In genomic region chr20:50468378-50468798, GRCh38 we compare ENCODE assay signal across 17 cellular contexts. TPM values are rescaled to one million over a fixed set of nuclear protein-coding genes. Genes with fewer than 3 reads are reported as not detected.
DNase-seq lines count a peak whose midpoint lies in the region; ATAC-seq, FAIRE-seq and TF ChIP-seq lines count a peak whose summit lies in the region.
"Had no signal": no experiment of that assay in that cellular context is flagged by ENCODE, and none has a peak within 500 bp of the region (broad histone marks: within the 10 kb centered on the region; RNA-seq: fewer than 3 reads in every experiment).

No MANE protein-coding gene starts in this region.

- H3K79me2 ChIP-seq in DOHH2 (ENCODE audit: control insufficient read depth, low read length) (no peaks in the 10 kb centered on the region), astrocyte (ENCODE audit: insufficient read depth, low read length) (no peaks in the 10 kb centered on the region)

- H3K4me3 ChIP-seq in DOHH2 (ENCODE audit: low read length) = no peak overlapping the region
- no peak overlapping the region for H3K4me3 ChIP-seq in IMR-90 (ENCODE audit: insufficient read depth, low read depth, low read length)
- H3K4me3 ChIP-seq in astrocyte (ENCODE audit: insufficient read depth, low read depth, low read length) = no peak overlapping the region
- H3K4me3 ChIP-seq: A549, SK-N-MC had no signal

- CTCF ChIA-PET in IMR-90 (lab: Yijun Ruan, JAX) = interaction anchor here (1.0 kb wide), 1 partner anchor 102 kb away, joined by 3 read pairs; no protein-coding TSS in a partner anchor

- 83% methylated on average over 2 of the region's 2 CpGs; no CpG with 5 or more reads in 1 of the 2 experiments for WGBS in IMR-90 (ENCODE audit: extremely low coverage in 2 of 2, insufficient read length in 1 of 2), 2 experiments

- H4K5ac ChIP-seq in IMR-90 (ENCODE audit: low read depth, low read length) = no peak overlapping the region

- H3K4me1 Mint-ChIP-seq in astrocyte (ENCODE audit: low read depth, unreplicated experiment) (no peaks in the 10 kb centered on the region), nephron (peaks cover 27% of the 10 kb centered on the region)

- BruUV-seq in IMR-90 (replicated peaks; lab: Mats Ljungman, UMichigan) = no TSS peak

- H3K27ac Mint-ChIP-seq in astrocyte (ENCODE audit: unreplicated experiment) (no peak overlapping the region), nephron (peak overlapping the region in 2 of 3 experiments; percentile 61 to 82)

- no peak overlapping the region for H2BK120ac ChIP-seq in IMR-90 (ENCODE audit: low read depth, low read length)

- ATAC-seq in IMR-90 (ENCODE audit: low read depth) (no peak), HG03175 (IDR thresholded peaks at IDR 0.05; ENCODE audit: unreplicated experiment) (no peak)

- H4K20me1 ChIP-seq in DOHH2 (ENCODE audit: control insufficient read depth, insufficient read depth, low read depth, low read length) (no peaks in the 10 kb centered on the region), IMR-90 (ENCODE audit: insufficient read depth, low read length) (no peaks in the 10 kb centered on the region), astrocyte (ENCODE audit: insufficient read depth, low read length) (no peaks in the 10 kb centered on the region)

- H2BK5ac ChIP-seq in IMR-90 (ENCODE audit: low read depth, low read length, poor library complexity, severe bottlenecking) = no peak overlapping the region

- H3K27me3 Mint-ChIP-seq in astrocyte (ENCODE audit: low read depth, unreplicated experiment) (peaks cover 7% of the 10 kb centered on the region), nephron (ENCODE audit: low read depth) (peaks cover 15% of the 10 kb centered on the region)

- H3K4me3 Mint-ChIP-seq in astrocyte (ENCODE audit: unreplicated experiment) (no peak overlapping the region), nephron (no peak overlapping the region)
- H3K4me3 Mint-ChIP-seq: CD4-positive, CD25-positive, alpha-beta regulatory T cell had no signal

- peak overlapping the region; percentile 29; the same call in 1 of the 2 replicates for H2AK5ac ChIP-seq in IMR-90 (ENCODE audit: low read depth, low read length)

- H3K79me1 ChIP-seq in IMR-90 (ENCODE audit: low read depth in 1 of 2, low read length in 2 of 2) = peaks cover 0 to 4% of the 10 kb centered on the region in 2 experiments; a peak in 1 of 4 replicates

- H4K8ac ChIP-seq in IMR-90 (ENCODE audit: low read depth in 2 of 2, low read length in 2 of 2) = 0 out of 4 replicates have a peak overlapping the region, but pooled peaks of 1 of the 2 experiments have one; percentile 6

- H4K91ac ChIP-seq in IMR-90 (ENCODE audit: insufficient read depth, low read depth, low read length) = no peak overlapping the region

- DNase-seq in IMR-90 (no peak), astrocyte (ENCODE audit: low read depth) (no peak), amniotic stem cell (lab: John Stamatoyannopoulos, UW) (no peak)
- DNase-seq in stimulated activated naive CD4-positive, alpha-beta T cell (lab: John Stamatoyannopoulos, UW) = no peak
- DNase-seq: DMS79, GOT3, NCI-H1092, NCI-H1436 treated with DMSO at 0.1 percent for 48 hours, NCI-H2029 had no signal

- no peak overlapping the region for H2AK9ac ChIP-seq in IMR-90 (replicated peaks; ENCODE audit: low read depth, low read length, poor library complexity)

- TF ChIP-seq CTCF in DOHH2 (IDR thresholded peaks at IDR 0.05; ENCODE audit: low read depth, low read length, poor library complexity, severe bottlenecking) = no peak
- TF ChIP-seq CTCF in IMR-90 (conservative IDR thresholded peaks at IDR 0.05; ENCODE audit: low read depth, low read length) = no peak
- TF ChIP-seq CTCF in astrocyte (IDR thresholded peaks at IDR 0.05; ENCODE audit: insufficient read depth, low read depth, low read length) = no peak
- TF ChIP-seq CTCF in nephron (IDR thresholded peaks at IDR 0.05; ENCODE audit: unreplicated experiment in 3 of 3) = no peak

- POLR2A ChIA-PET in IMR-90 (lab: Charles Lee; ENCODE audit: unreplicated experiment) = no interaction called here

- no peaks in the 10 kb centered on the region for H3K9me3 Mint-ChIP-seq in astrocyte (ENCODE audit: unreplicated experiment)
- H3K9me3 Mint-ChIP-seq in nephron = no peaks in the 10 kb centered on the region
- H3K9me3 Mint-ChIP-seq: CD4-positive, CD25-positive, alpha-beta regulatory T cell had no signal

- H3K36me3 Mint-ChIP-seq in astrocyte (ENCODE audit: low read depth, unreplicated experiment) = no peaks in the 10 kb centered on the region
- no peaks in the 10 kb centered on the region for H3K36me3 Mint-ChIP-seq in nephron (ENCODE audit: low read depth)
- H3K36me3 Mint-ChIP-seq: CD4-positive, CD25-positive, alpha-beta regulatory T cell had no signal

- H3K9me2 ChIP-seq in DOHH2 (replicated peaks; ENCODE audit: control insufficient read depth, low read length) = no peaks in the 10 kb centered on the region

- H3K27ac ChIP-seq in DOHH2 (ENCODE audit: low read depth, low read length) (no peak overlapping the region), IMR-90 (ENCODE audit: insufficient read depth, low read length) (no peak overlapping the region), astrocyte (ENCODE audit: low read depth, low read length) (no peak overlapping the region)
- H3K27ac ChIP-seq: SK-N-MC had no signal

- H3K36me3 ChIP-seq in DOHH2 (ENCODE audit: control insufficient read depth, low read length) (no peaks in the 10 kb centered on the region), IMR-90 (ENCODE audit: control insufficient read depth, insufficient read depth, low read length) (no peaks in the 10 kb centered on the region), astrocyte (ENCODE audit: insufficient read depth, low read length) (no peaks in the 10 kb centered on the region)
- H3K36me3 ChIP-seq: BE2C had no signal

- H3K27me3 ChIP-seq in DOHH2 (ENCODE audit: control insufficient read depth, low read length) (peaks cover 10% of the 10 kb centered on the region), IMR-90 (ENCODE audit: control insufficient read depth, insufficient read depth, low read length) (no peaks in the 10 kb centered on the region), astrocyte (ENCODE audit: insufficient read depth, low read length) (no peaks in the 10 kb centered on the region)
- H3K27me3 ChIP-seq: BE2C had no signal

- no peaks in the 10 kb centered on the region for H3F3A ChIP-seq in DOHH2 (ENCODE audit: control insufficient read depth, insufficient read depth)

- no peak overlapping the region for H3K14ac ChIP-seq in IMR-90 (replicated peaks; ENCODE audit: low read depth, low read length)

- H3K4me2 ChIP-seq in DOHH2 (ENCODE audit: low read length) (peak overlapping the region; percentile 20; the same call in 1 of the 2 replicates), IMR-90 (ENCODE audit: low read depth, low read length) (no peak overlapping the region), astrocyte (ENCODE audit: low read length) (no peak overlapping the region)
- H3K4me2 ChIP-seq: A549 had no signal

- no peak for TF ChIP-seq POLR2A in IMR-90 (IDR thresholded peaks at IDR 0.05; ENCODE audit: low read depth, low read length)

- H3K18ac ChIP-seq in IMR-90 (ENCODE audit: low read depth, low read length) = no peak overlapping the region

- H3K4ac ChIP-seq in IMR-90 (ENCODE audit: low read depth, low read length) = no peak overlapping the region

- FAIRE-seq in astrocyte (lab: Jason Lieb, UNC) = no peak
- FAIRE-seq: A549, GM12892 had no signal

- H2AFZ ChIP-seq in IMR-90 (replicated peaks; ENCODE audit: low read length, poor library complexity) (peak overlapping the region; percentile 68), astrocyte (ENCODE audit: low read depth, low read length) (peak overlapping the region; percentile 32)

- H3K56ac ChIP-seq in IMR-90 (ENCODE audit: extremely low read depth, insufficient read depth, low read length) = no peak overlapping the region

- no peaks in the 10 kb centered on the region for H3K9me1 ChIP-seq in IMR-90 (ENCODE audit: insufficient read depth, low read length)

- H3K9ac ChIP-seq in IMR-90 (ENCODE audit: low read depth, low read length) = no peak overlapping the region
- no peak overlapping the region for H3K9ac ChIP-seq in astrocyte (ENCODE audit: low read length)

- dilution Hi-C loops in IMR-90 (cut with HindIII; ENCODE audit: low sequenced_read_pairs, unreplicated experiment) = no loop called here

- H2BK20ac ChIP-seq in IMR-90 (ENCODE audit: low read depth, low read length) = no peak overlapping the region

- H2BK15ac ChIP-seq in IMR-90 (ENCODE audit: low read depth, low read length) = no peak overlapping the region

- no peak overlapping the region for H3K23ac ChIP-seq in IMR-90 (ENCODE audit: low read depth, low read length)

- TF ChIP-seq RAD21 in IMR-90 (IDR thresholded peaks at IDR 0.05; ENCODE audit: low read length) = no peak

- H3K9me3 ChIP-seq in DOHH2 (ENCODE audit: control insufficient read depth, insufficient read depth, low read length) = no peaks in the 10 kb centered on the region
- no peaks in the 10 kb centered on the region for H3K9me3 ChIP-seq in IMR-90 (ENCODE audit: control insufficient read depth, insufficient read depth, low read length)
- H3K9me3 ChIP-seq in astrocyte (ENCODE audit: insufficient read depth, low read depth, low read length) = no peaks in the 10 kb centered on the region
- H3K9me3 ChIP-seq: A549, BE2C had no signal

- intact Hi-C loops in IMR-90 (cut with micrococcal nuclease) = loop anchor here (10.0 kb wide), 1 partner anchor 276 kb away; no protein-coding TSS in a partner anchor

- in situ Hi-C loops in IMR-90 (cut with MboI; ENCODE audit: low sequenced_read_pairs) = loop anchor here (10.0 kb wide), 1 partner anchor 276 kb away; no protein-coding TSS in a partner anchor

- H3K4me1 ChIP-seq in DOHH2 (ENCODE audit: control insufficient read depth, low read length) = peaks cover 8% of the 10 kb centered on the region
- peaks cover 7% of the 10 kb centered on the region for H3K4me1 ChIP-seq in IMR-90 (ENCODE audit: control insufficient read depth, insufficient read depth, low read length)
- no peaks in the 10 kb centered on the region for H3K4me1 ChIP-seq in astrocyte (ENCODE audit: insufficient read depth, low read length)

TF ChIP-seq in IMR-90, 13 proteins besides CTCF, POLR2A, EP300 and RAD21 (continues in another document):
- TF ChIP-seq SMC3 (IDR thresholded peaks at IDR 0.05; ENCODE audit: low read depth, low read length) (no peak), CHD1 (IDR thresholded peaks at IDR 0.05; ENCODE audit: low read depth, low read length) (no peak), BHLHE40 (IDR thresholded peaks at IDR 0.05; ENCODE audit: low read depth, low read length) (no peak), CEBPB (IDR thresholded peaks at IDR 0.05; ENCODE audit: low read depth, low read length) (no peak)

RNA-seq across cellular contexts. Expression of gene PTPN1, which starts 41.8 kb away (rescaled TPM):
- total RNA-seq in IMR-90 (2012; rRNA removed) = 31.7 and 38.0 TPM in 2 replicates
- 37.1 and 37.4 TPM in 2 replicates for polyA plus RNA-seq in IMR-90 (2012; rRNA removed)
- 27.3 and 29.6 TPM in 2 replicates for polyA plus RNA-seq in IMR-90 (2012; cell fraction: cytosol; rRNA removed)
- 35.3 and 62.9 TPM in 2 replicates for polyA plus RNA-seq in IMR-90 (2012; cell fraction: nucleus; rRNA removed; ENCODE audit: low replicate concordance)
- total RNA-seq in astrocyte = 60.6 and 64.9 TPM in 2 replicates
